ENCODE assay signal across 26 cellular contexts in genomic region chr1:181754103-181754502, GRCh38.
"Had no signal": no experiment of that assay in that cellular context is flagged by ENCODE, and none has a peak within 500 bp of the region (broad histone marks: within the 10 kb centered on the region; RNA-seq: fewer than 3 reads in every experiment).

No MANE protein-coding gene starts in this region.

- H3K27ac ChIP-seq: pancreas, psoas muscle, right lobe of liver, sigmoid colon, stomach, thoracic aorta, thyroid gland, tibial nerve, upper lobe of left lung, vagina had no signal

- H3K27ac Mint-ChIP-seq: naive thymus-derived CD8-positive, alpha-beta T cell; natural killer cell treated with Interleukin-12 subunit alpha and Interleukin-12 subunit beta and Interleukin-15 and Interleukin-18, amount 100 ng/mL, for 72 hours; progenitor cell of endocrine pancreas; stimulated activated effector memory CD8-positive, alpha-beta T cell treated with anti-CD3 and anti-CD28 coated beads, Interleukin-12 subunit alpha, Interleukin-12 subunit beta, amount 100 ng/mL, for 72 hours; stimulated activated naive B cell treated with anti-CD40 and anti-IgM and Interleukin-4, amounts not matched to agents 10 μg/mL and 1 μg/mL and 100 μg/mL, for 72 hours; stimulated activated naive CD8-positive, alpha-beta T cell treated with anti-CD3 and anti-CD28 coated beads, Interleukin-15, Interleukin-2, amounts not matched to agents 100 ng/mL and 50 ng/mL, for 24 hours had no signal

- H3K9me3 ChIP-seq: pancreas, psoas muscle, right lobe of liver, sigmoid colon, stomach, thoracic aorta, thyroid gland, tibial nerve, upper lobe of left lung, vagina had no signal

- H3K27me3 ChIP-seq: pancreas, right lobe of liver, sigmoid colon, stomach, thyroid gland, tibial nerve, upper lobe of left lung, vagina had no signal

- H3K4me1 Mint-ChIP-seq: naive B cell; naive thymus-derived CD8-positive, alpha-beta T cell; stimulated activated effector memory CD8-positive, alpha-beta T cell treated with anti-CD3 and anti-CD28 coated beads, Interleukin-12 subunit alpha, Interleukin-12 subunit beta, amount 100 ng/mL, for 72 hours; stimulated activated naive B cell treated with anti-CD40 and anti-IgM and Interleukin-4, amounts not matched to agents 10 μg/mL and 1 μg/mL and 100 μg/mL, for 72 hours had no signal

- H3K4me3 ChIP-seq: pancreas, psoas muscle, right lobe of liver, sigmoid colon, stomach, thoracic aorta, thyroid gland, tibial nerve, upper lobe of left lung, vagina had no signal

- H3K36me3 Mint-ChIP-seq: naive B cell; naive thymus-derived CD8-positive, alpha-beta T cell; natural killer cell treated with Interleukin-12 subunit alpha and Interleukin-12 subunit beta and Interleukin-15 and Interleukin-18, amount 100 ng/mL, for 72 hours; stimulated activated effector memory CD8-positive, alpha-beta T cell treated with anti-CD3 and anti-CD28 coated beads, Interleukin-12 subunit alpha, Interleukin-12 subunit beta, amount 100 ng/mL, for 72 hours had no signal

- ATAC-seq: naive thymus-derived CD8-positive, alpha-beta T cell; natural killer cell treated with Interleukin-12 subunit alpha and Interleukin-12 subunit beta and Interleukin-15 and Interleukin-18, amount 100 ng/mL, for 72 hours; pancreas; psoas muscle; right cardiac atrium; right lobe of liver; stimulated activated effector memory CD8-positive, alpha-beta T cell treated with anti-CD3 and anti-CD28 coated beads, Interleukin-12 subunit alpha, Interleukin-12 subunit beta, amount 100 ng/mL, for 72 hours; stimulated activated naive B cell treated with anti-CD40 and anti-IgM and Interleukin-4, amounts not matched to agents 10 μg/mL and 1 μg/mL and 100 μg/mL, for 72 hours had no signal

- DNase-seq: naive B cell; naive thymus-derived CD8-positive, alpha-beta T cell; occipital lobe; pancreas; psoas muscle; right cardiac atrium; right lobe of liver; sigmoid colon; small intestine; stimulated activated CD4-positive, alpha-beta T cell treated with anti-CD3 and anti-CD28 coated beads, Interleukin-15, amount 100 ng/mL, for 24 hours; stimulated activated CD4-positive, alpha-beta T cell treated with anti-CD3 and anti-CD28 coated beads, Interleukin-2, amount 100 ng/mL, for 24 hours; stimulated activated CD4-positive, alpha-beta T cell treated with anti-CD3 and anti-CD28 coated beads, Interleukin-2, amount 100 ng/mL, for 48 hours; stimulated activated CD4-positive, alpha-beta T cell treated with anti-CD3 and anti-CD28 coated beads, Interleukin-4, amount 100 ng/mL, for 24 hours; stimulated activated naive B cell treated with anti-CD40 and anti-IgM and Interleukin-4, amounts not matched to agents 10 μg/mL and 1 μg/mL and 100 μg/mL, for 72 hours; stimulated activated naive CD4-positive, alpha-beta T cell treated with Interleukin-2 at 50 U/mL for 16 hours; stomach; thyroid gland; trophoblast cell; upper lobe of left lung had no signal

- H3K36me3 ChIP-seq: pancreas, right lobe of liver, sigmoid colon, stomach, thoracic aorta, thyroid gland, tibial nerve, upper lobe of left lung, vagina had no signal

- H3K9me3 Mint-ChIP-seq: naive thymus-derived CD8-positive, alpha-beta T cell; natural killer cell treated with Interleukin-12 subunit alpha and Interleukin-12 subunit beta and Interleukin-15 and Interleukin-18, amount 100 ng/mL, for 72 hours; stimulated activated effector memory CD8-positive, alpha-beta T cell treated with anti-CD3 and anti-CD28 coated beads, Interleukin-12 subunit alpha, Interleukin-12 subunit beta, amount 100 ng/mL, for 72 hours; stimulated activated naive CD8-positive, alpha-beta T cell treated with anti-CD3 and anti-CD28 coated beads, Interleukin-15, Interleukin-2, amounts not matched to agents 100 ng/mL and 50 ng/mL, for 24 hours had no signal

- H3K4me1 ChIP-seq: pancreas, psoas muscle, right lobe of liver, sigmoid colon, stomach, tibial nerve, upper lobe of left lung, vagina had no signal

- H3K4me3 Mint-ChIP-seq: naive B cell; naive thymus-derived CD8-positive, alpha-beta T cell; natural killer cell treated with Interleukin-12 subunit alpha and Interleukin-12 subunit beta and Interleukin-15 and Interleukin-18, amount 100 ng/mL, for 72 hours; stimulated activated effector memory CD8-positive, alpha-beta T cell treated with anti-CD3 and anti-CD28 coated beads, Interleukin-12 subunit alpha, Interleukin-12 subunit beta, amount 100 ng/mL, for 72 hours; stimulated activated naive B cell treated with anti-CD40 and anti-IgM and Interleukin-4, amounts not matched to agents 10 μg/mL and 1 μg/mL and 100 μg/mL, for 72 hours; stimulated activated naive CD8-positive, alpha-beta T cell treated with anti-CD3 and anti-CD28 coated beads, Interleukin-15, Interleukin-2, amounts not matched to agents 100 ng/mL and 50 ng/mL, for 24 hours had no signal
